ENCODE assay signal across 26 cellular contexts in genomic region chr2:99865217-99865569, GRCh38.
DNase-seq lines count a peak whose midpoint lies in the region; ATAC-seq and TF ChIP-seq lines count a peak whose summit lies in the region.
"Had no signal": no experiment of that assay in that cellular context is flagged by ENCODE, and none has a peak within 500 bp of the region (broad histone marks: within the 10 kb centered on the region; RNA-seq: fewer than 3 reads in every experiment).

No MANE protein-coding gene starts in this region.

- no peak overlapping the region for H3K4me3 ChIP-seq in CD4-positive, CD25-positive, alpha-beta regulatory T cell (ENCODE audit: low read depth, low read length)
- H3K4me3 ChIP-seq in thyroid gland (replicated peaks in 1 of 3): no peak overlapping the region
- H3K4me3 ChIP-seq: colonic mucosa, pancreas, sigmoid colon, SJCRH30, stomach, transverse colon had no signal

- H3K4me3 Mint-ChIP-seq in CD4-positive, CD25-positive, alpha-beta regulatory T cell: no peak overlapping the region
- peak overlapping the region in 2 of 5 experiments; percentile 3 to 48 for H3K4me3 Mint-ChIP-seq in brain
- H3K4me3 Mint-ChIP-seq in stimulated activated memory B cell treated with anti-CD40 and anti-IgM and Interleukin-4, amounts not matched to agents 10 μg/mL and 1 μg/mL and 100 μg/mL, for 72 hours: no peak overlapping the region
- no peak overlapping the region for H3K4me3 Mint-ChIP-seq in activated T-cell treated with anti-CD3 and anti-CD28 coated beads, Interleukin-2, amount 50 U/mL, for 72 hours
- H3K4me3 Mint-ChIP-seq: naive thymus-derived CD4-positive, alpha-beta T cell; T-cell had no signal

- no peaks in the 10 kb centered on the region for H3K27me3 ChIP-seq in CD4-positive, CD25-positive, alpha-beta regulatory T cell (ENCODE audit: control insufficient read depth, insufficient read depth, low read length)
- H3K27me3 ChIP-seq in thyroid gland: no peaks in the 10 kb centered on the region
- H3K27me3 ChIP-seq: colonic mucosa, sigmoid colon, SJCRH30, stomach, transverse colon had no signal

- H3K4me1 Mint-ChIP-seq in CD4-positive, CD25-positive, alpha-beta regulatory T cell: peaks cover 0 to 36% (median 13%) of the 10 kb centered on the region in 4 donors
- H3K4me1 Mint-ChIP-seq in brain: peaks cover 52% of the 10 kb centered on the region
- peaks cover 72% of the 10 kb centered on the region for H3K4me1 Mint-ChIP-seq in stimulated activated memory B cell treated with anti-CD40 and anti-IgM and Interleukin-4, amounts not matched to agents 10 μg/mL and 1 μg/mL and 100 μg/mL, for 72 hours
- peaks cover 16% of the 10 kb centered on the region for H3K4me1 Mint-ChIP-seq in activated T-cell treated with anti-CD3 and anti-CD28 coated beads, Interleukin-2, amount 50 U/mL, for 72 hours (ENCODE audit: low read depth)

- H3K36me3 Mint-ChIP-seq in CD4-positive, CD25-positive, alpha-beta regulatory T cell: peaks cover 9% of the 10 kb centered on the region
- H3K36me3 Mint-ChIP-seq in brain: peaks cover 3% of the 10 kb centered on the region
- H3K36me3 Mint-ChIP-seq in stimulated activated memory B cell treated with anti-CD40 and anti-IgM and Interleukin-4, amounts not matched to agents 10 μg/mL and 1 μg/mL and 100 μg/mL, for 72 hours: peaks cover 29% of the 10 kb centered on the region
- no peaks in the 10 kb centered on the region for H3K36me3 Mint-ChIP-seq in activated T-cell treated with anti-CD3 and anti-CD28 coated beads, Interleukin-2, amount 50 U/mL, for 72 hours (ENCODE audit: insufficient read depth in 2 of 2)

- DNase-seq in CD4-positive, CD25-positive, alpha-beta regulatory T cell: no peak
- DNase-seq in left ventricle myocardium superior (no peak), NCI-H1694 (lab: John Stamatoyannopoulos, UW) (no peak), thyroid gland (no peak)
- no peak for DNase-seq in activated T-cell treated with anti-CD3 and anti-CD28 coated beads, Interleukin-2, amount 50 U/mL, for 72 hours
- DNase-seq: activated CD4-positive, alpha-beta T cell treated with anti-CD3 and anti-CD28 coated beads for 1 hour; activated T-cell treated with anti-CD3 and anti-CD28 coated beads, Interleukin-2, amount 50 U/mL, for 1 hour; colonic mucosa; effector memory CD4-positive, alpha-beta T cell; GF-D8; Karpas-422; mesendoderm; naive thymus-derived CD4-positive, alpha-beta T cell; NCI-H2171 treated with DMSO at 0.1 percent for 48 hours; NCI-H524 treated with DMSO at 0.1 percent for 48 hours; NK-92 treated with Interleukin-12 subunit alpha and Interleukin-12 subunit beta, amount 100 ng/mL, for 24 hours; pancreas; sigmoid colon; SJCRH30; stomach; T-cell; transverse colon had no signal

- WGBS in thyroid gland, 2 donors: 70 to 74% methylated on average over 4 of the region's 4 CpGs

- TF ChIP-seq POLR2A in thyroid gland (IDR thresholded peaks at IDR 0.05): no peak

- TF ChIP-seq CTCF in brain (conservative IDR thresholded peaks at IDR 0.05): no peak
- TF ChIP-seq CTCF in thyroid gland (IDR thresholded peaks at IDR 0.05): no peak

- H3K4me1 ChIP-seq in CD4-positive, CD25-positive, alpha-beta regulatory T cell (ENCODE audit: control insufficient read depth, insufficient read depth, low read length, poor library complexity, severe bottlenecking): peaks cover 6% of the 10 kb centered on the region
- H3K4me1 ChIP-seq in thyroid gland: peaks cover 0 to 4% of the 10 kb centered on the region in 2 donors
- H3K4me1 ChIP-seq: colonic mucosa, pancreas, SJCRH30 had no signal

- H3K9me3 Mint-ChIP-seq in CD4-positive, CD25-positive, alpha-beta regulatory T cell: no peaks in the 10 kb centered on the region
- H3K9me3 Mint-ChIP-seq in brain: peaks cover 0 to 3% (median 0%) of the 10 kb centered on the region in 5 experiments
- H3K9me3 Mint-ChIP-seq in stimulated activated memory B cell treated with anti-CD40 and anti-IgM and Interleukin-4, amounts not matched to agents 10 μg/mL and 1 μg/mL and 100 μg/mL, for 72 hours: no peaks in the 10 kb centered on the region
- peaks cover 0 to 3% of the 10 kb centered on the region in 2 donors for H3K9me3 Mint-ChIP-seq in activated T-cell treated with anti-CD3 and anti-CD28 coated beads, Interleukin-2, amount 50 U/mL, for 72 hours
- H3K9me3 Mint-ChIP-seq: T-cell had no signal

- no peaks in the 10 kb centered on the region for H3K9me3 ChIP-seq in CD4-positive, CD25-positive, alpha-beta regulatory T cell (ENCODE audit: control insufficient read depth in 2 of 2, low read length in 2 of 2)
- no peaks in the 10 kb centered on the region for H3K9me3 ChIP-seq in thyroid gland
- H3K9me3 ChIP-seq: colonic mucosa, pancreas, sigmoid colon, SJCRH30, stomach, transverse colon had no signal

- no peaks in the 10 kb centered on the region for H3K27me3 Mint-ChIP-seq in CD4-positive, CD25-positive, alpha-beta regulatory T cell
- peaks cover 3% of the 10 kb centered on the region for H3K27me3 Mint-ChIP-seq in brain
- no peaks in the 10 kb centered on the region for H3K27me3 Mint-ChIP-seq in stimulated activated memory B cell treated with anti-CD40 and anti-IgM and Interleukin-4, amounts not matched to agents 10 μg/mL and 1 μg/mL and 100 μg/mL, for 72 hours
- H3K27me3 Mint-ChIP-seq in activated T-cell treated with anti-CD3 and anti-CD28 coated beads, Interleukin-2, amount 50 U/mL, for 72 hours (ENCODE audit: low read depth): no peaks in the 10 kb centered on the region
- H3K27me3 Mint-ChIP-seq: naive thymus-derived CD4-positive, alpha-beta T cell; T-cell had no signal

- intact Hi-C loops in left ventricle myocardium superior (cut with micrococcal nuclease): no loop called here
- intact Hi-C loops in thyroid gland (cut with DNase I): no loop called here

- ATAC-seq in CD4-positive, CD25-positive, alpha-beta regulatory T cell (ENCODE audit: low read depth in 2 of 2): no peak
- peak; percentile 86 for ATAC-seq in left ventricle myocardium superior
- ATAC-seq in stimulated activated memory B cell treated with anti-CD40 and anti-IgM and Interleukin-4, amounts not matched to agents 10 μg/mL and 1 μg/mL and 100 μg/mL, for 72 hours: no peak
- no peak for ATAC-seq in activated T-cell treated with anti-CD3 and anti-CD28 coated beads, Interleukin-2, amount 50 U/mL, for 72 hours (replicated peaks in 1 of 2)
- ATAC-seq: esophagus mucosa; naive thymus-derived CD4-positive, alpha-beta T cell; Panc1; T-cell had no signal

- peak overlapping the region in 2 of 3 donors; percentile 9 to 31 for H3K27ac Mint-ChIP-seq in CD4-positive, CD25-positive, alpha-beta regulatory T cell
- peak overlapping the region in 4 of 5 experiments; percentile 25 to 91 (median 76) for H3K27ac Mint-ChIP-seq in brain
- peak overlapping the region; percentile 63 for H3K27ac Mint-ChIP-seq in stimulated activated memory B cell treated with anti-CD40 and anti-IgM and Interleukin-4, amounts not matched to agents 10 μg/mL and 1 μg/mL and 100 μg/mL, for 72 hours
- no peak overlapping the region for H3K27ac Mint-ChIP-seq in activated T-cell treated with anti-CD3 and anti-CD28 coated beads, Interleukin-2, amount 50 U/mL, for 72 hours
- H3K27ac Mint-ChIP-seq: T-cell had no signal

- no peak overlapping the region for H3K27ac ChIP-seq in CD4-positive, CD25-positive, alpha-beta regulatory T cell (ENCODE audit: insufficient read depth, low read length, poor library complexity, severe bottlenecking)
- no peak overlapping the region for H3K27ac ChIP-seq in thyroid gland
- H3K27ac ChIP-seq: colonic mucosa, pancreas, sigmoid colon, SJCRH30, transverse colon had no signal

- no peaks in the 10 kb centered on the region for H3K36me3 ChIP-seq in CD4-positive, CD25-positive, alpha-beta regulatory T cell (ENCODE audit: control insufficient read depth, insufficient read depth, low read length)
- H3K36me3 ChIP-seq in thyroid gland: no peaks in the 10 kb centered on the region
- H3K36me3 ChIP-seq: colonic mucosa, pancreas, sigmoid colon, SJCRH30, stomach, transverse colon had no signal
